8 cellular contexts compared by ENCODE assay signal in genomic region chr7:5420108-5420840, GRCh38. TPM values are rescaled to one million over a fixed set of nuclear protein-coding genes. Genes with fewer than 3 reads are reported as not detected.
DNase-seq lines count a peak whose midpoint lies in the region; ATAC-seq and TF ChIP-seq lines count a peak whose summit lies in the region.

No MANE protein-coding gene starts in this region.

- TF ChIP-seq CTCF in HL-60 (IDR thresholded peaks at IDR 0.05; ENCODE audit: insufficient read depth, low read length) (no peak), progenitor cell of endocrine pancreas (IDR thresholded peaks at IDR 0.05; ENCODE audit: unreplicated experiment) (no peak), OCI-LY7 (conservative IDR thresholded peaks at IDR 0.05; ENCODE audit: low read length) (no peak)

- no peaks in the 10 kb centered on the region for H3K9me3 ChIP-seq in OCI-LY7 (ENCODE audit: low read length)

- H3K36me3 ChIP-seq in OCI-LY7 (ENCODE audit: insufficient read depth, low read length) = no peaks in the 10 kb centered on the region

- peak; percentile 2 for ATAC-seq in Right ventricle myocardium superior (ENCODE audit: poor library complexity)

- CTCF ChIA-PET in OCI-LY7 (lab: Charles Lee; ENCODE audit: unreplicated experiment) = no interaction called here

- no peaks in the 10 kb centered on the region for H3K79me2 ChIP-seq in OCI-LY7 (ENCODE audit: insufficient read depth, low read depth, low read length)

- H2AFZ ChIP-seq in OCI-LY7 (ENCODE audit: low read length) = no peak overlapping the region

- peaks cover 27% of the 10 kb centered on the region for H3K4me1 ChIP-seq in OCI-LY7 (ENCODE audit: insufficient read depth, low read length, poor library complexity, severe bottlenecking)

- H3K27me3 ChIP-seq in HL-60 (ENCODE audit: insufficient read depth, poor library complexity, severe bottlenecking) = no peaks in the 10 kb centered on the region

- H4K20me1 ChIP-seq in OCI-LY7 (ENCODE audit: insufficient read depth, low read length) = no peaks in the 10 kb centered on the region

- no peak overlapping the region for H3K27ac Mint-ChIP-seq in activated T-cell treated with anti-CD3 and anti-CD28 coated beads, Interleukin-2, amount 50 U/mL, for 24 hours
- peak overlapping the region; percentile 94 for H3K27ac Mint-ChIP-seq in progenitor cell of endocrine pancreas

- H3K9me2 ChIP-seq in OCI-LY7 (ENCODE audit: insufficient read depth, low read length) = no peaks in the 10 kb centered on the region

- peak in 1 of 2 experiments; percentile 14 for DNase-seq in HL-60 (ENCODE audit: low read depth in 1 of 2, low spot score in 1 of 2)
- DNase-seq in activated T-cell treated with anti-CD3 and anti-CD28 coated beads, Interleukin-2, amount 50 U/mL, for 24 hours = peak; percentile 55
- DNase-seq in Right ventricle myocardium superior = peak; percentile 60
- DNase-seq in progenitor cell of endocrine pancreas (ENCODE audit: low spot score, unreplicated experiment) = peak; percentile 20
- no peak for DNase-seq in OCI-LY7 (ENCODE audit: low spot score)
- no peak for DNase-seq in AG08395 (ENCODE audit: low spot score)
- no peak for DNase-seq in DMS114 treated with DMSO at 0.1 percent for 48 hours (lab: John Stamatoyannopoulos, UW; ENCODE audit: unreplicated experiment)
- DNase-seq in glomerular visceral epithelial cell (ENCODE audit: extremely low spot score) = no peak

- H3K27ac ChIP-seq in HL-60 (replicated peaks) (peak overlapping the region; percentile 97), OCI-LY7 (ENCODE audit: low read depth, low read length, poor library complexity, severe bottlenecking) (no peak overlapping the region)

- H3K4me3 ChIP-seq in HL-60 (replicated peaks; ENCODE audit: insufficient read depth, low read length) = peak overlapping the region; percentile 77
- H3K4me3 ChIP-seq in OCI-LY7 (ENCODE audit: low read depth, low read length, poor library complexity, severe bottlenecking) = no peak overlapping the region

- no peak overlapping the region for H3K4me2 ChIP-seq in OCI-LY7 (ENCODE audit: low read length)

- intact Hi-C loops in Right ventricle myocardium superior (cut with DNase I) = no loop called here
- intact Hi-C loops in OCI-LY7 (cut with micrococcal nuclease; ENCODE audit: unreplicated experiment) = no loop called here

- BruUV-seq in OCI-LY7 (replicated peaks; lab: Mats Ljungman, UMichigan) = no TSS peak

- H3K4me3 Mint-ChIP-seq in activated T-cell treated with anti-CD3 and anti-CD28 coated beads, Interleukin-2, amount 50 U/mL, for 24 hours = peak overlapping the region; percentile 59
- H3K4me3 Mint-ChIP-seq in progenitor cell of endocrine pancreas (ENCODE audit: low read depth) = peak overlapping the region; percentile 89

- POLR2A ChIA-PET in OCI-LY7 (lab: Charles Lee) = no interaction called here

- H3K4me1 Mint-ChIP-seq in activated T-cell treated with anti-CD3 and anti-CD28 coated beads, Interleukin-2, amount 50 U/mL, for 24 hours (ENCODE audit: low read depth) = peaks cover 35% of the 10 kb centered on the region
- H3K4me1 Mint-ChIP-seq in progenitor cell of endocrine pancreas (ENCODE audit: low read depth) = peaks cover 14% of the 10 kb centered on the region

- H3K9me3 Mint-ChIP-seq in activated T-cell treated with anti-CD3 and anti-CD28 coated beads, Interleukin-2, amount 50 U/mL, for 24 hours = no peaks in the 10 kb centered on the region
- no peaks in the 10 kb centered on the region for H3K9me3 Mint-ChIP-seq in progenitor cell of endocrine pancreas (ENCODE audit: low read depth)

- H3K27me3 Mint-ChIP-seq in activated T-cell treated with anti-CD3 and anti-CD28 coated beads, Interleukin-2, amount 50 U/mL, for 24 hours = peaks cover 72% of the 10 kb centered on the region
- no peaks in the 10 kb centered on the region for H3K27me3 Mint-ChIP-seq in progenitor cell of endocrine pancreas

- no peaks in the 10 kb centered on the region for H3K36me3 Mint-ChIP-seq in activated T-cell treated with anti-CD3 and anti-CD28 coated beads, Interleukin-2, amount 50 U/mL, for 24 hours (ENCODE audit: low read depth)
- peaks cover 4% of the 10 kb centered on the region for H3K36me3 Mint-ChIP-seq in progenitor cell of endocrine pancreas (ENCODE audit: insufficient read depth)

RNA-seq across cellular contexts. Expression of gene TNRC18, which starts 3.4 kb away (rescaled TPM):
- total RNA-seq in Right ventricle myocardium superior = 29.5 TPM
- 190 and 197 TPM in 2 replicates for total RNA-seq in progenitor cell of endocrine pancreas
- 12.2 and 21.2 TPM in 2 replicates for total RNA-seq in OCI-LY7 (2014; rRNA removed; shearing (Covaris generic))
- 64.2 and 70.4 TPM in 2 replicates for total RNA-seq in OCI-LY7 (2022)

Comparison
In these comparisons a context has a peak if more than half of its experiments do, and no peak if none do; other contexts are left out.
1. DNase-seq: peak in activated T-cell treated with anti-CD3 and anti-CD28 coated beads, Interleukin-2, amount 50 U/mL, for 24 hours (single experiment), Right ventricle myocardium superior (single experiment) and progenitor cell of endocrine pancreas (single experiment); none in OCI-LY7 (single experiment), AG08395 (single experiment), DMS114 treated with DMSO at 0.1 percent for 48 hours (single experiment) and glomerular visceral epithelial cell (single experiment).